Comparison of ENCODE assay signal across 31 cellular contexts in genomic region chr19:57067440-57067839, GRCh38. TPM values are rescaled to one million over a fixed set of nuclear protein-coding genes. Genes with fewer than 3 reads are reported as not detected.
"Had no signal": no experiment of that assay in that cellular context is flagged by ENCODE, and none has a peak within 500 bp of the region (broad histone marks: within the 10 kb centered on the region; RNA-seq: fewer than 3 reads in every experiment).

No MANE protein-coding gene starts in this region.

- H3K4me1 ChIP-seq: stomach, suprapubic skin, thyroid gland, tibial artery, tibial nerve, transverse colon, upper lobe of left lung, upper lobe of right lung, uterus, vagina had no signal

- H3K27ac ChIP-seq: stomach, suprapubic skin, testis, thoracic aorta, thyroid gland, tibial artery, tibial nerve, transverse colon, upper lobe of left lung, upper lobe of right lung, uterus, vagina had no signal

- H3K9me3 ChIP-seq: testis, thyroid gland, transverse colon, upper lobe of right lung, uterus, vagina had no signal

- H3K4me3 ChIP-seq: stomach, suprapubic skin, testis, thoracic aorta, thyroid gland, tibial artery, tibial nerve, transverse colon, upper lobe of left lung, upper lobe of right lung, uterus, vagina had no signal

- ATAC-seq: stimulated activated effector memory CD8-positive, alpha-beta T cell treated with anti-CD3 and anti-CD28 coated beads, Interleukin-12 subunit alpha, Interleukin-12 subunit beta, amount 100 ng/mL, for 72 hours; stimulated activated memory B cell treated with anti-CD40 and anti-IgM and Interleukin-4, amounts not matched to agents 10 μg/mL and 1 μg/mL and 100 μg/mL, for 72 hours; stimulated activated naive B cell treated with anti-CD40 and anti-IgM and Interleukin-4, amounts not matched to agents 10 μg/mL and 1 μg/mL and 100 μg/mL, for 72 hours; stimulated activated naive CD8-positive, alpha-beta T cell treated with anti-CD3 and anti-CD28 coated beads, Interleukin-15, amount 100 ng/mL, for 72 hours; stimulated activated naive CD8-positive, alpha-beta T cell treated with anti-CD3 and anti-CD28 coated beads, Interleukin-15, Interleukin-2, amounts not matched to agents 100 U/mL and 50 U/mL, for 24 hours; upper lobe of right lung had no signal

- H3K36me3 ChIP-seq: stomach, suprapubic skin, thoracic aorta, thyroid gland, tibial artery, tibial nerve, transverse colon, upper lobe of left lung, upper lobe of right lung, uterus, vagina had no signal

- DNase-seq: stimulated activated CD4-positive, alpha-beta T cell treated with anti-CD3 and anti-CD28 coated beads, Interleukin-2, amount 100 ng/mL, for 48 hours; stimulated activated CD4-positive, alpha-beta T cell treated with anti-CD3 and anti-CD28 coated beads, Interleukin-4, amount 100 ng/mL, for 1 hour; stimulated activated CD4-positive, alpha-beta T cell treated with anti-CD3 and anti-CD28 coated beads, Interleukin-4, amount 100 ng/mL, for 24 hours; stimulated activated CD4-positive, alpha-beta T cell treated with anti-CD3 and anti-CD28 coated beads, Interleukin-4, amount 100 ng/mL, for 4 hours; stimulated activated CD8-positive, alpha-beta memory T cell treated with anti-CD3 and anti-CD28 coated beads, Interleukin-4, amount 100 ng/mL, for 48 hours; stimulated activated naive B cell treated with anti-CD40 and anti-IgM and Interleukin-4, amounts not matched to agents 10 μg/mL and 1 μg/mL and 100 μg/mL, for 72 hours; stimulated activated naive CD4-positive, alpha-beta T cell; stimulated activated naive CD4-positive, alpha-beta T cell treated with Interleukin-2 at 50 U/mL for 16 hours; stimulated activated naive CD8-positive, alpha-beta T cell treated with anti-CD3 and anti-CD28 coated beads, Interleukin-15, amount 100 ng/mL, for 72 hours; stimulated activated naive CD8-positive, alpha-beta T cell treated with anti-CD3 and anti-CD28 coated beads, Interleukin-15, Interleukin-2, amounts not matched to agents 100 U/mL and 50 U/mL, for 24 hours; stomach; substantia nigra; testis; thyroid gland; transverse colon; trophoblast cell; upper lobe of left lung; upper lobe of right lung; uterus had no signal

- H3K27me3 ChIP-seq: stomach, suprapubic skin, testis, thyroid gland, tibial artery, tibial nerve, transverse colon, upper lobe of left lung, upper lobe of right lung, uterus, vagina had no signal

RNA-seq across cellular contexts. Expression of gene USP29, which starts 52.3 kb away (rescaled TPM):
- total RNA-seq: stomach, subcutaneous adipose tissue, suprapubic skin, temporal lobe, thoracic aorta, thyroid gland, tibial nerve, transverse colon, upper lobe of left lung, upper lobe of right lung, ureter, urinary bladder, vagina had no signal
- polyA plus RNA-seq: stomach, thymus, urinary bladder had no signal
